14 cellular contexts compared by ENCODE assay signal in the genomic region with DNA sequence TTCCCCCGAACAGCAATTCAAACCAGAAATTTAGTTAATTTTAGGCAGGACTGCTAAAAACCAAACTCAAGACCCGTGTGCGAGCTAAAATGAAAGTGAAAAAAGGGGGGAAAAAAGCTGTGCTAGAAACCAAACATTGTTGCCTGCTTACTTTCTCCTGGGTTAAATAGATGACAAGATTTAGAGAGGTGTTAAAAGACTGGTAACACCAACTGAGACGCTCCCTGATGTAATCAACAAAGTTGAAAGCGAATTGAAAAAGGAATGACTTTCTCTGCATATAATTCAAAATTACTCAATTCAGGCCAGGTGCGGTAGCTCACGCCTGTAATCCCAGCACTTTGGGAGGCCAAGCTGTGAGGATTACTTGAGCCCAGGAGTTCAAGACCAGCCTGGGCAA.
"Had no signal": no experiment of that assay in that cellular context is flagged by ENCODE, and none has a peak within 500 bp of the region (broad histone marks: within the 10 kb centered on the region; RNA-seq: fewer than 3 reads in every experiment).

No MANE protein-coding gene starts in this region.

- H3K27me3 Mint-ChIP-seq: activated CD4-positive, alpha-beta T cell treated with anti-CD3 and anti-CD28 coated beads, Interleukin-2, amount 10 ng/mL, durations not matched to agents 7 days and 5 days had no signal

- H3K9me3 Mint-ChIP-seq: activated CD4-positive, alpha-beta T cell treated with anti-CD3 and anti-CD28 coated beads, Interleukin-2, amount 10 ng/mL, durations not matched to agents 7 days and 5 days had no signal

- H3K4me3 Mint-ChIP-seq: activated CD4-positive, alpha-beta T cell treated with anti-CD3 and anti-CD28 coated beads, Interleukin-2, amount 10 ng/mL, durations not matched to agents 7 days and 5 days had no signal

- H3K36me3 ChIP-seq: adrenal gland, right atrium auricular region, thoracic aorta had no signal

- H3K4me3 ChIP-seq: adrenal gland, coronary artery, hepatocyte, right atrium auricular region, SJSA1, skin epidermis, stomach, thoracic aorta had no signal

- H3K9me3 ChIP-seq: adrenal gland, neutrophil, right atrium auricular region, SJSA1, stomach, thoracic aorta had no signal

- H3K27ac Mint-ChIP-seq: activated CD4-positive, alpha-beta T cell treated with anti-CD3 and anti-CD28 coated beads, Interleukin-2, amount 10 ng/mL, durations not matched to agents 7 days and 5 days had no signal

- H3K4me1 ChIP-seq: adrenal gland, right atrium auricular region, stomach had no signal

- H3K27ac ChIP-seq: adrenal gland, coronary artery, hepatocyte, neutrophil, right atrium auricular region, SJSA1, skin epidermis, stomach, thoracic aorta, VCaP had no signal

- H3K27me3 ChIP-seq: adrenal gland, hepatocyte, neutrophil, right atrium auricular region, SJSA1, stomach had no signal

- DNase-seq: activated CD4-positive, alpha-beta T cell treated with anti-CD3 and anti-CD28 coated beads, Interleukin-2, amount 10 ng/mL, durations not matched to agents 7 days and 5 days; adrenal gland; effector memory CD4-positive, alpha-beta T cell; stimulated activated CD4-positive, alpha-beta T cell treated with anti-CD3 and anti-CD28 coated beads, Interleukin-4, amount 100 ng/mL, for 4 hours; stomach; T1000 had no signal
